8 cellular contexts compared by ENCODE assay signal in the genomic region with DNA sequence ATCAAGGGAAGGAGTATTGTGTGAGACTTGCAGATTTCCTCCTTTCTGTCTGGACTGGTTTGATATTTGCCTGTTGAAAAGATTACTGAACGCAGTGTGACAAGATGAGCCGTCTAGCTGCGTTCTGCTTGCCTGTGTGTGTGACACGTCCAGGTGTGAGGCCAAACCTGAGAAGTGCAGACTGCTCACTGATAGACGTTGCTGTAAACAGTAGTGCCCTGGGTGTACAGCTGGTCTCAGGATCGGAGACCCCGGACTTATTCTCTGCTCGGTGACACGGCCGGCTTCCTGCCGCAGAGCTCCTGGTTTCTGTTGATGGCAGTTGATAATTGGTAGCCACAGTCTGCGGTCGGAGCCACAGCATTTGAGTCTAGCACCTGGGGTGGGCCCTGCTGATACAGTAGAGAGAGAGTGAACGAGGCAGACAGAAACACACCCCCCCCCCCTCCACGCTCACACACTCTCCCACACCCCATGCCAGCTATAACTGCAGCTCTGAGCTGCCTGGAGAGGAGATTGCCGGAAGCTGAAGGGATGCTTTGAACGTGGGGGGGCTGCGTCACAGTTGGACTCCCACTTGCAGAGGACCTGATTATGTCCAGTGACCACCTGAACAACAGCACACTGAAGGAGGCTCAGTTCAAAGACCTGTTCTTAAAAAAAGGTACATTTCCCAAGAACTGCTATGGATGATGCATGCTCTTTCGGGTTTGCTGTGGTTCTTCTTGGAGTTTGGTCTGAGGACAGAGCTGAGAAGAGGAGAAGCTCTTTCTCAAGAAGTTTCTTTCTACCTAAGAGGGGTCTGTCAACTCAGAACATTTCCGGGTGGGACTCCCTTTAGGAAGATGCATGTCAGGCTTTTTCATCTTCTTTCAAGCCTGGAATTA.
DNase-seq lines count a peak whose midpoint lies in the region; ATAC-seq lines count a peak whose summit lies in the region.

No MANE protein-coding gene starts in this region.

- peak; percentile 39 to 83 (median 71) for DNase-seq in T-helper 1 cell
- DNase-seq in anterior cingulate cortex (lab: John Stamatoyannopoulos, UW) = peak in 48 of 58 donors; percentile 30 to 86 (median 67)
- DNase-seq in stimulated activated CD8-positive, alpha-beta memory T cell treated with anti-CD3 and anti-CD28 coated beads, Interleukin-4, amount 100 ng/mL, for 48 hours = peak; percentile 84
- DNase-seq in retina = no peak
- no peak for DNase-seq in SW480 (ENCODE audit: low spot score)

- H3K4me3 ChIP-seq in mesodermal cell (ENCODE audit: extremely low read depth, insufficient read depth, low read length, poor library complexity, severe bottlenecking) = peak overlapping the region; percentile 6

- 78 to 83% methylated on average over 12 to 17 of the region's 20 CpGs for WGBS in mesodermal cell (ENCODE audit: insufficient coverage in 2 of 2), 2 experiments

- H3K4me1 ChIP-seq in mesodermal cell (ENCODE audit: control insufficient read depth, insufficient read depth, low read length, poor library complexity, severe bottlenecking) = peaks cover 9% of the 10 kb centered on the region

- peak overlapping the region; percentile 24 for H3K27ac ChIP-seq in mesodermal cell (ENCODE audit: low read depth, low read length, severe bottlenecking)

- ATAC-seq in GM19023 (IDR thresholded peaks at IDR 0.05; ENCODE audit: unreplicated experiment) (peak; percentile 69), HG03066 (IDR thresholded peaks at IDR 0.05; ENCODE audit: low read depth, unreplicated experiment) (peak; percentile 58)

- H3K36me3 ChIP-seq in mesodermal cell (ENCODE audit: control insufficient read depth, insufficient read depth, low read length) = no peaks in the 10 kb centered on the region

- no peaks in the 10 kb centered on the region for H3K9me3 ChIP-seq in mesodermal cell (ENCODE audit: control insufficient read depth, low read length)

Comparison
In these comparisons a context has a peak if more than half of its experiments do, and no peak if none do; other contexts are left out.
1. DNase-seq: peak in T-helper 1 cell (5 of 5), anterior cingulate cortex (48 of 58) and stimulated activated CD8-positive, alpha-beta memory T cell treated with anti-CD3 and anti-CD28 coated beads, Interleukin-4, amount 100 ng/mL, for 48 hours (single experiment); none in retina (single experiment) and SW480 (single experiment).